Comparison of ENCODE assay signal across 19 cellular contexts in genomic region chr12:29709056-29709455, GRCh38.
"Had no signal": no experiment of that assay in that cellular context is flagged by ENCODE, and none has a peak within 500 bp of the region (broad histone marks: within the 10 kb centered on the region; RNA-seq: fewer than 3 reads in every experiment).

No MANE protein-coding gene starts in this region.

- H3K36me3 ChIP-seq: esophagus squamous epithelium, lower lobe of right lung, neural progenitor cell, transverse colon, uterus, WERI-Rb-1 had no signal

- FAIRE-seq: TTC549 had no signal

- H2AFZ ChIP-seq: neural progenitor cell had no signal

- ATAC-seq: body of pancreas; lower lobe of right lung; naive thymus-derived CD8-positive, alpha-beta T cell had no signal

- DNase-seq: activated CD4-positive, alpha-beta T cell treated with anti-CD3 and anti-CD28 coated beads for 1 hour; activated CD4-positive, alpha-beta T cell treated with anti-CD3 and anti-CD28 coated beads, Interleukin-2, amount 50 U/mL, for 1 hour; activated gamma-delta T cell treated with Interleukin-2 at 50 U/mL for 16 hours; activated T-cell treated with anti-CD3 and anti-CD28 coated beads, Interleukin-2, amount 50 U/mL, for 1 hour; anterior cingulate cortex; body of pancreas; caudate nucleus; effector memory CD4-positive, alpha-beta T cell; esophagus squamous epithelium; heart left ventricle; kidney; lower lobe of right lung; naive thymus-derived CD8-positive, alpha-beta T cell; T-helper 1 cell; transverse colon; uterus; WERI-Rb-1 had no signal

- H3K4me3 ChIP-seq: body of pancreas, esophagus squamous epithelium, lower lobe of right lung, neural progenitor cell, transverse colon, uterus had no signal

- H3K9me3 ChIP-seq: body of pancreas, esophagus squamous epithelium, heart left ventricle, lower lobe of right lung, transverse colon, uterus had no signal

- H3K27me3 ChIP-seq: body of pancreas, esophagus squamous epithelium, heart left ventricle, neural progenitor cell, transverse colon, uterus had no signal

- H3K9ac ChIP-seq: neural progenitor cell had no signal

- H3K27ac ChIP-seq: body of pancreas, lower lobe of right lung, neural progenitor cell, uterus, WERI-Rb-1 had no signal

- H3K4me1 ChIP-seq: body of pancreas, lower lobe of right lung, uterus had no signal
